26 cellular contexts compared by ENCODE assay signal in the genomic region with DNA sequence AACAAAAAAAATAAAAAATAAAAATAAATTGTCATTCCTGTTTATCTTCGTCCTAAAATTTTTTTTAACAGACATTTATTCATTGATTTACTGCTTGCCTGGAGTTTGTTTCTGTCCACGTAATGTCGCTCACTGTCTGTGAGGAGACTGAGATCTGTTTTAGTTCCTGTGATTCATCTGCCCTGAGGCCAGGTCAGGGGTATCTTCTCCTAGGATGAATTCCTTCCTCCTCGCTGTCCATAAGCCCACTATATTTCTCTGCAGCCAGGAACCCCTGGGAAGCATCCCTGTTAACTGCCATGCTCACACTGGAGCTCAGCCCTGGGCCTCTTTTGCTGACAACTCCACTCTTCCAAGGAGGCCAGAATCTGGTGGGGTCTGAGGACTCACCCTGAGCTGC.
"Had no signal": no experiment of that assay in that cellular context is flagged by ENCODE, and none has a peak within 500 bp of the region (broad histone marks: within the 10 kb centered on the region; RNA-seq: fewer than 3 reads in every experiment).

No MANE protein-coding gene starts in this region.

- H3K27ac Mint-ChIP-seq: T-cell had no signal

- H3K4me2 ChIP-seq: SK-N-SH had no signal

- H3K4me3 Mint-ChIP-seq: T-cell had no signal

- H3K9me3 ChIP-seq: SJCRH30, SK-N-SH had no signal

- DNase-seq: IMR-90; Karpas-422; KG1; MM.1S; NCI-H1092 treated with DMSO at 0.1 percent for 48 hours; NCI-H1436; NCI-H187; NCI-H2029; NCI-H2081 treated with DMSO at 0.1 percent for 48 hours; NCI-H2171; NCI-H226; NCI-H446; NCI-H510A; NCI-H524 treated with DMSO at 0.1 percent for 48 hours; NCI-H69; NCI-H774; NK-92 treated with Interleukin-12 subunit alpha and Interleukin-12 subunit beta, amount 100 ng/mL, for 24 hours; PC-3; SHP77 treated with DMSO at 0.1 percent for 48 hours; SJCRH30; SK-N-SH; SW 1271; T-cell had no signal

- H3K4me3 ChIP-seq: SJCRH30 had no signal

- H3K27ac ChIP-seq: HL-60, SJCRH30 had no signal

- H3K36me3 ChIP-seq: SJCRH30 had no signal

- H3K36me3 Mint-ChIP-seq: T-cell had no signal

- H3K4me1 ChIP-seq: SJCRH30 had no signal

- ATAC-seq: Panc1, PC-3, Right ventricle myocardium inferior, T-cell had no signal

- H3K27me3 Mint-ChIP-seq: T-cell had no signal

- H3K4me1 Mint-ChIP-seq: T-cell had no signal

- H3K27me3 ChIP-seq: SJCRH30 had no signal

- H3K9ac ChIP-seq: SK-N-SH had no signal
